ENCODE assay signal across 8 cellular contexts in the genomic region with DNA sequence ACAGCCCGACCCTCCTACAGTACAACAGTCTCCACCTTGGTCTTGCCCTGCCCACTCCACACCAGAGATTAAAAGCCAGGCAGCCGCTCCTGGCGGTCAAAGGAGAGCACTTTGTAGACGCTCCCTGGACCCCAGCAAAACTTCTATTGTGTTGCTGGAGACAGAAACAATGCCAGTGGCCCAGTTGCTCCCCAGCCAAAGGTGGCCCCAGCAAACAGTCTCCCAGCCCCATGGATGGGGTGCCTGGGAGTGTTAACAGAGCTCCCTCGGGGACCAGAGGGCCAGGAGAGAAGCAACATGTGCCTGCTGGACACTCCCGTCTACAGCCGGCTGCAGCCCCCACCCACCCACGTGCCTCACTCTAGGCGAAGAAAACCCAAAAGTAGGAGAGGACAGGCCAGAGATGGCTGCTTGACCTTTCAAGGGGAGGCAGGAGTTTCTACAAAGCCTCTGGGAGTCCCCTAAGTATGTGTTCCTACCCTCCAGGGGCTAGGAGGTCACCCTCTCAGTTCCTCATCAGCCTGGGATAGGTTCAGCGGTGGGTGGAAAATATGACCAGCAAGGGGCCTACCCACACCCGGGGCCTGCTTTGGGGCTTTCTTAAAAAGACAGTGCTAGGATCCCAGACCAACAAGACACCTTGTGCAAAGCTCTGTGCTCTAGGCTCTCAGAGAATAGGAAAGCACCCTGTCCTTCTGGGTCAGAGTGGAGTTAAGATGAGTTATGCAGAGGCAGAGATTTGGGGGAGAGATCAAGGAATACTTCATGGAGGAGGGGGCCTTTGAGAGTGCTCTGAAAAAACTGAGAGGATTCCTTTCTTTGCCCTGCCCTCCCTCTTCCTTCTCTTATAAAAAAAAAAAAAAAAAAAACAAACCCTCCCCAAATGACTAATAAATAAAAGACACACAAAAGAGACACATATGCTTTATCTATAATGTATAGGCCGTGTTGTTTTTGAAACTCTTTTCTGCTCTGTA. TPM values are rescaled to one million over a fixed set of nuclear protein-coding genes. Genes with fewer than 3 reads are reported as not detected.
A peak's percentile ranks its signal among the peaks of the same experiment; 100 is the strongest.
DNase-seq lines count a peak whose midpoint lies in the region; ATAC-seq, FAIRE-seq and TF ChIP-seq lines count a peak whose summit lies in the region.

No MANE protein-coding gene starts in this region.

- peak overlapping the region; percentile 64 for H3K9ac ChIP-seq in GM12878 (ENCODE audit: control insufficient read depth, insufficient read depth, low read length)

- H4K20me1 ChIP-seq in GM12878 (ENCODE audit: control insufficient read depth, insufficient read depth) = no peaks in the 10 kb centered on the region

- no peaks in the 10 kb centered on the region for H3K36me3 ChIP-seq in heart right ventricle
- no peaks in the 10 kb centered on the region for H3K36me3 ChIP-seq in GM12878 (ENCODE audit: control insufficient read depth in 2 of 2, insufficient read depth in 2 of 2, low read length in 1 of 2)
- no peaks in the 10 kb centered on the region for H3K36me3 ChIP-seq in body of pancreas (replicated peaks in 1 of 2; ENCODE audit: insufficient read depth in 1 of 2, low read depth in 2 of 2)

- no peak for TF ChIP-seq CTCF in heart right ventricle (IDR thresholded peaks at IDR 0.05)
- no peak for TF ChIP-seq CTCF in GM12878 (IDR thresholded peaks at IDR 0.05 in 2 of 3, conservative IDR thresholded peaks at IDR 0.05 in 1 of 3; ENCODE audit: control insufficient read depth in 2 of 3, extremely low read depth in 1 of 3, insufficient read depth in 1 of 3, low read depth in 3 of 3, low read length in 3 of 3)
- TF ChIP-seq CTCF in body of pancreas (IDR thresholded peaks at IDR 0.05) = no peak

- peak; percentile 49; the same call in 1 of the 2 replicates for TF ChIP-seq POLR2A in GM12878 (IDR thresholded peaks at IDR 0.05; ENCODE audit: low read depth, low read length)
- no peak for TF ChIP-seq POLR2A in body of pancreas (IDR thresholded peaks at IDR 0.05)

- SMC1A ChIA-PET in GM12878 (lab: Charles Lee; ENCODE audit: uncharacterized antibody, unreplicated experiment) = interaction anchor here (0.7 to 4.4 kb wide), 9 partner anchors 11 to 129 kb away, joined by 3 to 36 read pairs (median 4); a partner anchor contains a TSS

- no peak overlapping the region for H3K4me3 ChIP-seq in heart right ventricle
- no peak overlapping the region; the same call in 1 of the 2 replicates for H3K4me3 ChIP-seq in GM12878
- no peak overlapping the region for H3K4me3 ChIP-seq in body of pancreas

- CTCF ChIA-PET in GM12878 (lab: Yijun Ruan, JAX) = interaction anchor here (0.6 to 2.9 kb wide), 7 partner anchors 14 to 476 kb away, joined by 3 to 14 read pairs (median 3); no protein-coding TSS in a partner anchor

- POLR2A ChIA-PET in GM12878 (lab: Charles Lee) = interaction anchor here (0.7 to 6.3 kb wide), 8 partner anchors 14 to 107 kb away, joined by 3 to 45 read pairs (median 4); a partner anchor contains a TSS

- TF ChIP-seq EP300 in GM12878 (IDR thresholded peaks at IDR 0.05; ENCODE audit: borderline replicate concordance in 1 of 2, control insufficient read depth in 1 of 2, low read depth in 2 of 2, low read length in 2 of 2) = peak; percentile 92 to 97

- in situ Hi-C loops in GM12878 (cut with MboI) = no loop called here

- intact Hi-C loops in heart right ventricle (cut with DNase I) (loop anchor here in 1 of 10 donors (1.0 kb wide), 1 partner anchor 19 kb away; no protein-coding TSS in a partner anchor), Right ventricle myocardium inferior (cut with DNase I) (no loop called here), GM12878 (cut with micrococcal nuclease; ENCODE audit: unreplicated experiment) (loop anchor here (1.0 to 5.0 kb wide), 4 partner anchors 19 to 75 kb away; a partner anchor contains a TSS), body of pancreas (cut with DNase I) (no loop called here)

- no peak for TF ChIP-seq RAD21 in GM12878 (IDR thresholded peaks at IDR 0.05; ENCODE audit: insufficient read depth, low read depth, low read length)

- H3K4me1 ChIP-seq in heart right ventricle (peaks cover 0 to 14% (median 9%) of the 10 kb centered on the region in 9 donors), GM12878 (ENCODE audit: control insufficient read depth, insufficient read depth, low read length) (peaks cover 36% of the 10 kb centered on the region), body of pancreas (no peaks in the 10 kb centered on the region)

- peak; percentile 75 for FAIRE-seq in GM12878 (lab: Jason Lieb, UNC)

- H2AFZ ChIP-seq in GM12878 (ENCODE audit: control insufficient read depth, low read depth, low read length) = peak overlapping the region; percentile 53

- TSS peak; percentile 88 for BruUV-seq in GM12878 (replicated peaks; lab: Mats Ljungman, UMichigan)

- H3K9me3 ChIP-seq in heart right ventricle = no peaks in the 10 kb centered on the region
- no peaks in the 10 kb centered on the region; the same call in 2 of the 3 replicates for H3K9me3 ChIP-seq in GM12878 (replicated peaks; ENCODE audit: control insufficient read depth, insufficient read depth, low read length)
- no peaks in the 10 kb centered on the region for H3K9me3 ChIP-seq in body of pancreas

- ATAC-seq in heart right ventricle (peak in 7 of 8 donors; percentile 52 to 84 (median 73)), Right ventricle myocardium inferior (no peak), HG02852 (IDR thresholded peaks at IDR 0.05; ENCODE audit: unreplicated experiment) (peak; percentile 96), GM12878 (peak; percentile 97), body of pancreas (no peak)

- RAD21 ChIA-PET in GM12878 (lab: Charles Lee; ENCODE audit: unreplicated experiment) = interaction anchor here (1.0 to 3.3 kb wide), 13 partner anchors 10 to 108 kb away, joined by 3 to 18 read pairs (median 5); no protein-coding TSS in a partner anchor

- peak overlapping the region; percentile 82 for H3K4me2 ChIP-seq in GM12878 (ENCODE audit: control insufficient read depth, insufficient read depth)

- peak in 1 of 2 donors; percentile 37 for DNase-seq in heart right ventricle
- DNase-seq in Right ventricle myocardium inferior (ENCODE audit: missing footprints) = no peak
- DNase-seq in NOMO-1 treated with dmso at 0.1 percent for 144 hours (lab: John Stamatoyannopoulos, UW; ENCODE audit: unreplicated experiment) = peak; percentile 75
- DNase-seq in GM12878 (ENCODE audit: low read depth, low spot score) = peak; percentile 93
- peak; percentile 38 for DNase-seq in stimulated activated CD8-positive, alpha-beta memory T cell treated with anti-CD3 and anti-CD28 coated beads, Interleukin-12 subunit alpha, Interleukin-12 subunit beta, amount 100 ng/mL, for 24 hours (ENCODE audit: extremely low read depth)
- DNase-seq in NCI-H1694 treated with DMSO at 0.1 percent for 48 hours (lab: John Stamatoyannopoulos, UW) = no peak
- DNase-seq in body of pancreas = no peak

- no peaks in the 10 kb centered on the region for H3K27me3 ChIP-seq in heart right ventricle
- H3K27me3 ChIP-seq in GM12878 (replicated peaks in 1 of 2; ENCODE audit: control insufficient read depth in 2 of 2, insufficient read depth in 2 of 2, low read length in 1 of 2) = no peaks in the 10 kb centered on the region
- H3K27me3 ChIP-seq in body of pancreas = no peaks in the 10 kb centered on the region

- WGBS in heart right ventricle, 2 donors = 30 to 35% methylated on average over 12 of the region's 12 CpGs
- WGBS in GM12878 (ENCODE audit: insufficient coverage, insufficient replicate concordance, low lambda C conversion rate, missing lambda C conversion rate) = 12% methylated on average over 12 of the region's 12 CpGs
- 40 to 46% methylated on average over 7 to 12 of the region's 12 CpGs for WGBS in body of pancreas, 2 donors

- H3K27ac ChIP-seq in heart right ventricle = peak overlapping the region in 1 of 10 donors; percentile 20
- H3K27ac ChIP-seq in GM12878 (ENCODE audit: control insufficient read depth, insufficient read depth) = peak overlapping the region; percentile 91
- no peak overlapping the region for H3K27ac ChIP-seq in body of pancreas

- no peaks in the 10 kb centered on the region for H3K79me2 ChIP-seq in GM12878 (ENCODE audit: control insufficient read depth, insufficient read depth, low read length)

TF ChIP-seq in GM12878, 131 proteins besides CTCF, POLR2A, EP300 and RAD21 (continues in another document):
- TF ChIP-seq STAT3 (IDR thresholded peaks at IDR 0.05; ENCODE audit: low read depth, low read length) (0 out of 2 replicates have a peak, but pooled peaks have one; percentile 43), MXI1 (IDR thresholded peaks at IDR 0.05; ENCODE audit: low read depth, low read length) (peak; percentile 58; the same call in 1 of the 2 replicates), ATF7 (IDR thresholded peaks at IDR 0.05; ENCODE audit: low read depth) (peak; percentile 95)
- TF ChIP-seq, protein P1, sequence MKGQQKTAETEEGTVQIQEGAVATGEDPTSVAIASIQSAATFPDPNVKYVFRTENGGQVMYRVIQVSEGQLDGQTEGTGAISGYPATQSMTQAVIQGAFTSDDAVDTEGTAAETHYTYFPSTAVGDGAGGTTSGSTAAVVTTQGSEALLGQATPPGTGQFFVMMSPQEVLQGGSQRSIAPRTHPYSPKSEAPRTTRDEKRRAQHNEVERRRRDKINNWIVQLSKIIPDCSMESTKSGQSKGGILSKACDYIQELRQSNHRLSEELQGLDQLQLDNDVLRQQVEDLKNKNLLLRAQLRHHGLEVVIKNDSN (IDR thresholded peaks at IDR 0.05; ENCODE audit: borderline replicate concordance, extremely low read length, insufficient read depth, low read depth, low read length) = peak; percentile 48

RNA-seq across cellular contexts. Expression of a gene that starts 19.0 kb away (rescaled TPM):
- total RNA-seq in heart right ventricle (10 to 100 TPM in 4 of 10 donors, 1 to 10 TPM in 6; 4.6 to 23.4 (median 8.5) TPM), Right ventricle myocardium inferior (11.0 TPM), GM12878 (2014; rRNA removed) (79.5 and 82.6 TPM in 2 replicates), GM12878 (2014; rRNA removed; fragmentation: Illumina TruSeq; extraction: Trizol) (41.9 and 48.6 TPM in 2 replicates), GM12878 (2021) (108 and 114 TPM in 2 replicates), body of pancreas (10 to 100 TPM in 1 of 2 donors, 1 to 10 TPM in 1; 9.1 to 14.5 TPM)
- polyA plus RNA-seq in heart right ventricle (10 to 100 TPM in 1 of 2 donors, 1 to 10 TPM in 1; 9.0 to 11.9 TPM), GM12878 (2011; rRNA removed) (16.3 and 29.3 TPM in 2 replicates), GM12878 (2014; fragmentation: Illumina TruSeq; extraction: Trizol) (25.2 and 49.0 TPM in 2 replicates), GM12878 (2014; fragmentation: Nextera tagmentation; extraction: Ambion mirVana) (1 to 10 TPM; 2.6 to 6.7 TPM), GM12878 (2014; rRNA removed) (60.5 and 76.1 TPM in 2 replicates), GM12878 (2016; fragmentation: Nextera tagmentation; extraction: Ambion mirVana) (10 to 100 TPM; 17.7 to 22.1 TPM)
- 138 and 148 TPM in 2 replicates for total RNA-seq in GM12878 (2013; cell fraction: nucleolus; rRNA removed)
- polyA plus RNA-seq in GM12878 (2011; ENCODE audit: low read depth) = 23.6 TPM
- 30.8 and 32.4 TPM in 2 replicates for polyA plus RNA-seq in GM12878 (2011; cell fraction: cytosol; rRNA removed)
- 74.6 and 90.7 TPM in 2 replicates for polyA plus RNA-seq in GM12878 (2011; cell fraction: nucleus; rRNA removed)
- polyA plus RNA-seq in GM12878 (2012) = 56.3 and 62.3 TPM in 2 replicates
- 42.1 and 65.5 TPM in 2 replicates for polyA minus RNA-seq in GM12878 (2011; rRNA and poly(A)+ RNA removed)
- 21.6 and 22.1 TPM in 2 replicates for polyA minus RNA-seq in GM12878 (2011; cell fraction: cytosol; rRNA and poly(A)+ RNA removed)
- polyA minus RNA-seq in GM12878 (2011; cell fraction: nucleus; rRNA and poly(A)+ RNA removed) = 31.8 and 50.9 TPM in 2 replicates

Comparison
In these comparisons a context has a peak if more than half of its experiments do, and no peak if none do; other contexts are left out.
1. ATAC-seq: peak in heart right ventricle (7 of 8), HG02852 (single experiment) and GM12878 (single experiment); none in Right ventricle myocardium inferior (single experiment) and body of pancreas (single experiment).
2. DNase-seq: peak in NOMO-1 treated with dmso at 0.1 percent for 144 hours (single experiment), GM12878 (single experiment) and stimulated activated CD8-positive, alpha-beta memory T cell treated with anti-CD3 and anti-CD28 coated beads, Interleukin-12 subunit alpha, Interleukin-12 subunit beta, amount 100 ng/mL, for 24 hours (single experiment); none in Right ventricle myocardium inferior (single experiment), NCI-H1694 treated with DMSO at 0.1 percent for 48 hours (single experiment) and body of pancreas (0 of 4).